ENCODE assay signal across 29 cellular contexts in genomic region chr20:51097334-51098176, GRCh38.
DNase-seq lines count a peak whose midpoint lies in the region; ATAC-seq and TF ChIP-seq lines count a peak whose summit lies in the region.
"Had no signal": no experiment of that assay in that cellular context is flagged by ENCODE, and none has a peak within 500 bp of the region (broad histone marks: within the 10 kb centered on the region; RNA-seq: fewer than 3 reads in every experiment).

No MANE protein-coding gene starts in this region.

- H4K20me1 ChIP-seq in BLaER1 treated with 17β-estradiol and CSF1 and Interleukin-3, amounts not matched to agents 10 nM and 100 nM = no peaks in the 10 kb centered on the region; a peak in 1 of 22 replicates
- no peaks in the 10 kb centered on the region for H4K20me1 ChIP-seq in Karpas-422 (ENCODE audit: insufficient read depth, low read depth, low read length)

- ATAC-seq in mucosa of descending colon (peak; percentile 85), T-helper 17 cell (no peak)
- ATAC-seq: A549, GM12878 had no signal

- peak overlapping the region in 7 of 11 experiments; percentile 67 to 86 (median 79); a peak in 14 of 22 replicates for H3K4me2 ChIP-seq in BLaER1 treated with 17β-estradiol and CSF1 and Interleukin-3, amounts not matched to agents 10 nM and 100 nM
- no peak overlapping the region for H3K4me2 ChIP-seq in Karpas-422 (ENCODE audit: low read depth, low read length, poor library complexity, severe bottlenecking)
- H3K4me2 ChIP-seq: A549, PC-9 had no signal

- in situ Hi-C loops in transverse colon (cut with MboI; ENCODE audit: low pct_ligation_motif_present in 1 of 4, low pct_unique_long_range_greater_than_20kb in 1 of 4, low sequenced_read_pairs in 3 of 4) = no loop called here

- H3K9ac ChIP-seq in BLaER1 treated with 17β-estradiol and CSF1 and Interleukin-3, amounts not matched to agents 10 nM and 100 nM = no peak overlapping the region
- no peak overlapping the region for H3K9ac ChIP-seq in Karpas-422 (ENCODE audit: low read length)

- peak overlapping the region; percentile 45 to 94 (median 82) for H3K27ac Mint-ChIP-seq in brain
- no peak overlapping the region for H3K27ac Mint-ChIP-seq in T-helper 17 cell
- H3K27ac Mint-ChIP-seq: CD8-positive, alpha-beta memory T cell had no signal

- H2AFZ ChIP-seq in Karpas-422 (ENCODE audit: low read length) = no peak overlapping the region
- H2AFZ ChIP-seq: PC-9 had no signal

- H3K9me3 ChIP-seq in BLaER1 treated with 17β-estradiol and CSF1 and Interleukin-3, amounts not matched to agents 10 nM and 100 nM (replicated peaks in 1 of 11) = peaks cover 0 to 7% (median 0%) of the 10 kb centered on the region in 11 experiments; a peak in 2 of 22 replicates
- H3K9me3 ChIP-seq in mucosa of descending colon (no peaks in the 10 kb centered on the region), transverse colon (no peaks in the 10 kb centered on the region), T-helper 17 cell (ENCODE audit: control insufficient read depth, low read length, poor library complexity, severe bottlenecking) (no peaks in the 10 kb centered on the region), Karpas-422 (ENCODE audit: low read length) (no peaks in the 10 kb centered on the region)
- H3K9me3 ChIP-seq: A549, MG63, SJSA1 had no signal

- no peaks in the 10 kb centered on the region for H3K79me2 ChIP-seq in Karpas-422 (ENCODE audit: low read length)

- no peaks in the 10 kb centered on the region for H3K36me3 ChIP-seq in BLaER1 treated with 17β-estradiol and CSF1 and Interleukin-3, amounts not matched to agents 10 nM and 100 nM
- no peaks in the 10 kb centered on the region for H3K36me3 ChIP-seq in mucosa of descending colon (ENCODE audit: low read depth)
- no peaks in the 10 kb centered on the region for H3K36me3 ChIP-seq in transverse colon
- H3K36me3 ChIP-seq in Karpas-422 (ENCODE audit: insufficient read depth, low read length) = no peaks in the 10 kb centered on the region
- H3K36me3 ChIP-seq: MG63, SJSA1 had no signal

- 60% methylated on average over 8 of the region's 8 CpGs; no CpG with 5 or more reads in 1 of the 2 donors for WGBS in transverse colon (ENCODE audit: low coverage in 1 of 2), 2 donors

- no peaks in the 10 kb centered on the region for H3K36me3 Mint-ChIP-seq in brain
- H3K36me3 Mint-ChIP-seq in T-helper 17 cell (ENCODE audit: low read depth) = no peaks in the 10 kb centered on the region
- H3K36me3 Mint-ChIP-seq: CD14-positive monocyte; CD8-positive, alpha-beta memory T cell had no signal

- TF ChIP-seq CTCF in brain (conservative IDR thresholded peaks at IDR 0.05) (no peak), mucosa of descending colon (IDR thresholded peaks at IDR 0.05) (no peak), transverse colon (IDR thresholded peaks at IDR 0.05) (no peak)

- peaks cover 25 to 97% (median 78%) of the 10 kb centered on the region in 10 experiments for H3K4me1 ChIP-seq in BLaER1 treated with 17β-estradiol and CSF1 and Interleukin-3, amounts not matched to agents 10 nM and 100 nM
- H3K4me1 ChIP-seq in mucosa of descending colon (ENCODE audit: low read depth) (no peaks in the 10 kb centered on the region), transverse colon (peaks cover 0 to 33% (median 16%) of the 10 kb centered on the region in 4 donors), Karpas-422 (ENCODE audit: low read length) (no peaks in the 10 kb centered on the region)
- H3K4me1 ChIP-seq: A549 had no signal

- TF ChIP-seq POLR2A in transverse colon (IDR thresholded peaks at IDR 0.05) = no peak

- H3K4me1 Mint-ChIP-seq in brain (peaks cover 78% of the 10 kb centered on the region), T-helper 17 cell (peaks cover under 1% of the 10 kb centered on the region)
- H3K4me1 Mint-ChIP-seq: CD14-positive monocyte had no signal

- H3K4me3 Mint-ChIP-seq in brain = no peak overlapping the region
- H3K4me3 Mint-ChIP-seq in T-helper 17 cell = no peak overlapping the region
- H3K4me3 Mint-ChIP-seq: CD14-positive monocyte; CD8-positive, alpha-beta memory T cell had no signal

- no peaks in the 10 kb centered on the region for H3K9me2 ChIP-seq in Karpas-422 (replicated peaks; ENCODE audit: insufficient read depth, low read length)

- peaks cover 0 to 3% (median 0%) of the 10 kb centered on the region in 5 experiments for H3K9me3 Mint-ChIP-seq in brain
- H3K9me3 Mint-ChIP-seq: CD14-positive monocyte; CD8-positive, alpha-beta memory T cell had no signal

- no peak overlapping the region for H3K27ac ChIP-seq in BLaER1 treated with 17β-estradiol and CSF1 and Interleukin-3, amounts not matched to agents 10 nM and 100 nM
- peak overlapping the region; percentile 73 to 82 (median 79) for H3K27ac ChIP-seq in transverse colon
- H3K27ac ChIP-seq in Karpas-422 (ENCODE audit: low read length) = no peak overlapping the region
- H3K27ac ChIP-seq: A549, PC-9, SJSA1 had no signal

- peaks cover 7% of the 10 kb centered on the region for H3K27me3 Mint-ChIP-seq in brain
- H3K27me3 Mint-ChIP-seq in T-helper 17 cell = peaks cover 79% of the 10 kb centered on the region

- intact Hi-C loops in mucosa of descending colon (cut with DNase I, micrococcal nuclease) (no loop called here), transverse colon (cut with DNase I; ENCODE audit: low total_unique reads) (no loop called here)

- H3K4me3 ChIP-seq in BLaER1 treated with 17β-estradiol and CSF1 and Interleukin-3, amounts not matched to agents 10 nM and 100 nM = no peak overlapping the region
- H3K4me3 ChIP-seq in mucosa of descending colon (no peak overlapping the region), transverse colon (peak overlapping the region in 1 of 4 donors; percentile 18), Karpas-422 (ENCODE audit: low read length) (no peak overlapping the region)
- H3K4me3 ChIP-seq: A549, GM12878, MG63, PC-9, SJSA1 had no signal

- no peak for TF ChIP-seq EP300 in transverse colon (IDR thresholded peaks at IDR 0.05; ENCODE audit: low read depth)

- no peaks in the 10 kb centered on the region for H3K27me3 ChIP-seq in BLaER1 treated with 17β-estradiol and CSF1 and Interleukin-3, amounts not matched to agents 10 nM and 100 nM
- H3K27me3 ChIP-seq in transverse colon = peaks cover 11% of the 10 kb centered on the region
- H3K27me3 ChIP-seq in Karpas-422 (ENCODE audit: low read length) = no peaks in the 10 kb centered on the region

- peak in 1 of 3 donors; percentile 35 for DNase-seq in mucosa of descending colon
- peak; percentile 22 for DNase-seq in transverse colon
- no peak for DNase-seq in activated CD4-positive, alpha-beta T cell treated with anti-CD3 and anti-CD28 coated beads, Interleukin-2, amount 50 U/mL, for 48 hours
- no peak for DNase-seq in T-helper 17 cell
- DNase-seq in Karpas-422 = no peak
- DNase-seq: AML-193; CD8-positive, alpha-beta memory T cell; DMS 273 treated with DMSO at 0.1 percent for 48 hours; DMS79; EL; GDM1; KBM-7; MG63; NCI-H1105 treated with DMSO at 0.1 percent for 48 hours; NCI-H146; NCI-H1930; NCI-H446; NCI-H526; NCI-H82; NK-92 treated with Interleukin-12 subunit alpha and Interleukin-12 subunit beta, amount 100 ng/mL, for 24 hours; PC-9; Right ventricle myocardium superior; RPMI8226 had no signal

Comparison
In these comparisons a context has a peak if more than half of its experiments do, and no peak if none do; other contexts are left out.
1. H3K27ac ChIP-seq: peak in transverse colon (4 of 4); none in BLaER1 treated with 17β-estradiol and CSF1 and Interleukin-3, amounts not matched to agents 10 nM and 100 nM (0 of 11) and Karpas-422 (single experiment).